In the genomic region with DNA sequence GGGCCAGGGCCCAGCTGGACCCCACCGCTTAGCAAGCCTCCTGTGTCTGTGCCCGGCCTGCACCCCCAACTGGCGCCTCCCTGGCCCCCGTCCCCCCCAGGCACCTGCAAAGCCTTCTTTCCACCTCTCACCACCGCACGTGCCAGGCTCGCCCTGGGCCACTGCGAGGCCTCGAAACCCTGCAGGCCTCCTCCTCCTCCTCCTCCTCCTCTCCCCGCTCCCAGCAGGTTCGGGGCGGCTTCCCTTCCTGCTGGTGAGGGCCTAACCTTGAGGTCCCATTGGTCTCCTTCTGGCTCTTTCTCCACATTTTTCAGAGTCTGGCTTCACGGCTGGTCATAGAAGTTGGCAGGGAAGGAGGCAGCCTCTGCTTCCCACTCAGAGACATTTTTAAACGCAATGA, we compare ENCODE assay signal across 25 cellular contexts.
DNase-seq lines count a peak whose midpoint lies in the region; ATAC-seq and TF ChIP-seq lines count a peak whose summit lies in the region.
"Had no signal": no experiment of that assay in that cellular context is flagged by ENCODE, and none has a peak within 500 bp of the region (broad histone marks: within the 10 kb centered on the region; RNA-seq: fewer than 3 reads in every experiment).

No MANE protein-coding gene starts in this region.

- H3K4me3 ChIP-seq in heart right ventricle (peak overlapping the region; percentile 32 to 74 (median 70)), stomach smooth muscle (ENCODE audit: low read length in 2 of 2) (peak overlapping the region; percentile 19 to 77), testis (no peak overlapping the region)
- no peak overlapping the region for H3K4me3 ChIP-seq in naive thymus-derived CD4-positive, alpha-beta T cell (ENCODE audit: low read length)

- CTCF ChIA-PET in naive thymus-derived CD4-positive, alpha-beta T cell (lab: Charles Lee): no interaction called here

- H3K36me3 Mint-ChIP-seq in brain: no peaks in the 10 kb centered on the region
- H3K36me3 Mint-ChIP-seq in naive thymus-derived CD4-positive, alpha-beta T cell: no peaks in the 10 kb centered on the region
- H3K36me3 Mint-ChIP-seq: activated naive CD8-positive, alpha-beta T cell treated with anti-CD3 and anti-CD28 coated beads, Interleukin-2, amount 10 ng/mL, durations not matched to agents 7 days and 5 days had no signal

- H3K36me3 ChIP-seq in heart right ventricle: peaks cover 0 to 5% (median 0%) of the 10 kb centered on the region in 9 donors
- H3K36me3 ChIP-seq in naive thymus-derived CD4-positive, alpha-beta T cell (ENCODE audit: control insufficient read depth in 2 of 3, insufficient read depth in 3 of 3, low read length in 3 of 3): no peaks in the 10 kb centered on the region
- no peaks in the 10 kb centered on the region for H3K36me3 ChIP-seq in stomach smooth muscle (ENCODE audit: control insufficient read depth in 2 of 2, insufficient read depth in 2 of 2, low read length in 2 of 2)
- no peaks in the 10 kb centered on the region for H3K36me3 ChIP-seq in testis (ENCODE audit: low read depth, missing control alignments)

- H3K9ac ChIP-seq in stomach smooth muscle (ENCODE audit: low read length in 2 of 2): peak overlapping the region in 1 of 2 donors; percentile 9
- H3K9ac ChIP-seq: SK-N-SH had no signal

- peak overlapping the region in 3 of 5 experiments; percentile 26 to 41 (median 29) for H3K27ac Mint-ChIP-seq in brain
- H3K27ac Mint-ChIP-seq in naive thymus-derived CD4-positive, alpha-beta T cell: no peak overlapping the region
- H3K27ac Mint-ChIP-seq: activated naive CD8-positive, alpha-beta T cell treated with anti-CD3 and anti-CD28 coated beads, Interleukin-2, amount 10 ng/mL, durations not matched to agents 7 days and 5 days; activated T-helper 17 cell treated with anti-CD3 and anti-CD28 coated beads, Interleukin-2, amount 50 U/mL, for 72 hours; endodermal cell had no signal

- peaks cover 54% of the 10 kb centered on the region for H3K4me1 Mint-ChIP-seq in brain
- peaks cover 0 to 9% (median 5%) of the 10 kb centered on the region in 7 donors for H3K4me1 Mint-ChIP-seq in naive thymus-derived CD4-positive, alpha-beta T cell

- peaks cover 47% of the 10 kb centered on the region for H3K27me3 Mint-ChIP-seq in brain
- H3K27me3 Mint-ChIP-seq in naive thymus-derived CD4-positive, alpha-beta T cell: peaks cover 20 to 43% (median 38%) of the 10 kb centered on the region in 5 donors

- WGBS in heart right ventricle, 2 donors: 34 to 52% methylated on average over 14 of the region's 14 CpGs
- WGBS in testis, 2 donors: 85 to 89% methylated on average over 13 to 14 of the region's 14 CpGs

- POLR2A ChIA-PET in naive thymus-derived CD4-positive, alpha-beta T cell (lab: Charles Lee): no interaction called here

- no peak for ATAC-seq in heart right ventricle
- ATAC-seq in naive thymus-derived CD4-positive, alpha-beta T cell: no peak
- ATAC-seq: activated T-helper 17 cell treated with anti-CD3 and anti-CD28 coated beads, Interleukin-2, amount 50 U/mL, for 72 hours; HepG2; left lobe of liver had no signal

- H3K4me3 Mint-ChIP-seq in brain: peak overlapping the region in 3 of 5 experiments; percentile 51 to 78 (median 72)
- H3K4me3 Mint-ChIP-seq in naive thymus-derived CD4-positive, alpha-beta T cell: peak overlapping the region in 7 of 10 donors; percentile 18 to 60 (median 44)
- H3K4me3 Mint-ChIP-seq: activated naive CD8-positive, alpha-beta T cell treated with anti-CD3 and anti-CD28 coated beads, Interleukin-2, amount 10 ng/mL, durations not matched to agents 7 days and 5 days had no signal

- no peaks in the 10 kb centered on the region for H3K9me3 ChIP-seq in heart right ventricle
- H3K9me3 ChIP-seq in naive thymus-derived CD4-positive, alpha-beta T cell (ENCODE audit: control insufficient read depth in 2 of 3, low read length in 3 of 3): no peaks in the 10 kb centered on the region
- no peaks in the 10 kb centered on the region for H3K9me3 ChIP-seq in stomach smooth muscle (ENCODE audit: control insufficient read depth in 2 of 2, low read length in 2 of 2)
- H3K9me3 ChIP-seq in testis: no peaks in the 10 kb centered on the region
- H3K9me3 ChIP-seq: SK-N-SH had no signal

- TF ChIP-seq POLR2A in testis (IDR thresholded peaks at IDR 0.05): no peak

- H3K27me3 ChIP-seq in heart right ventricle (peaks cover 0 to 84% (median 68%) of the 10 kb centered on the region in 7 donors), stomach smooth muscle (ENCODE audit: control insufficient read depth in 1 of 2, insufficient read depth in 2 of 2, low read length in 2 of 2) (peaks cover 0 to 3% of the 10 kb centered on the region in 2 donors), testis (no peaks in the 10 kb centered on the region)
- peaks cover 0 to 3% of the 10 kb centered on the region in 2 donors for H3K27me3 ChIP-seq in naive thymus-derived CD4-positive, alpha-beta T cell (ENCODE audit: control insufficient read depth in 2 of 2, insufficient read depth in 2 of 2, low read length in 2 of 2)

- intact Hi-C loops in heart right ventricle (cut with DNase I) (no loop called here), cardiac septum (cut with DNase I) (no loop called here), testis (cut with DNase I; ENCODE audit: low total_unique reads) (no loop called here)
- intact Hi-C loops in naive thymus-derived CD4-positive, alpha-beta T cell (cut with micrococcal nuclease): no loop called here

- TF ChIP-seq CTCF in heart right ventricle (IDR thresholded peaks at IDR 0.05): no peak
- TF ChIP-seq CTCF in brain (conservative IDR thresholded peaks at IDR 0.05): no peak
- no peak for TF ChIP-seq CTCF in testis (IDR thresholded peaks at IDR 0.05)

- peaks cover 14 to 61% (median 31%) of the 10 kb centered on the region in 9 donors for H3K4me1 ChIP-seq in heart right ventricle
- peaks cover 0 to 6% of the 10 kb centered on the region in 2 donors for H3K4me1 ChIP-seq in naive thymus-derived CD4-positive, alpha-beta T cell (ENCODE audit: control insufficient read depth in 2 of 2, insufficient read depth in 2 of 2, low read length in 2 of 2)
- H3K4me1 ChIP-seq in stomach smooth muscle (ENCODE audit: control insufficient read depth, insufficient read depth, low read length): peaks cover 82% of the 10 kb centered on the region
- H3K4me1 ChIP-seq in testis: peaks cover 16% of the 10 kb centered on the region

- H3K27ac ChIP-seq in heart right ventricle (peak overlapping the region; percentile 34 to 99 (median 92)), stomach smooth muscle (ENCODE audit: low read length) (peak overlapping the region; percentile 71), testis (no peak overlapping the region)
- H3K27ac ChIP-seq in naive thymus-derived CD4-positive, alpha-beta T cell (ENCODE audit: low read depth, low read length): no peak overlapping the region
- H3K27ac ChIP-seq: HL-60 had no signal

- H3K9me3 Mint-ChIP-seq in brain: no peaks in the 10 kb centered on the region
- H3K9me3 Mint-ChIP-seq in naive thymus-derived CD4-positive, alpha-beta T cell: peaks cover 0 to 3% (median 0%) of the 10 kb centered on the region in 11 donors
- H3K9me3 Mint-ChIP-seq: activated naive CD8-positive, alpha-beta T cell treated with anti-CD3 and anti-CD28 coated beads, Interleukin-2, amount 10 ng/mL, durations not matched to agents 7 days and 5 days; activated T-helper 17 cell treated with anti-CD3 and anti-CD28 coated beads, Interleukin-2, amount 50 U/mL, for 72 hours; endodermal cell had no signal

- DNase-seq in heart right ventricle (no peak), cardiac septum (ENCODE audit: low spot score) (no peak), NCI-H82 treated with DMSO at 0.1 percent for 48 hours (lab: John Stamatoyannopoulos, UW; ENCODE audit: unreplicated experiment) (no peak), NCI-H345 treated with DMSO at 0.1 percent for 48 hours (lab: John Stamatoyannopoulos, UW; ENCODE audit: unreplicated experiment) (no peak), testis (no peak)
- DNase-seq in naive thymus-derived CD4-positive, alpha-beta T cell: no peak
- DNase-seq: activated CD8-positive, alpha-beta memory T cell treated with anti-CD3 and anti-CD28 coated beads, Interleukin-2, amount 50 U/mL, for 4 hours; activated naive CD8-positive, alpha-beta T cell treated with anti-CD3 and anti-CD28 coated beads, Interleukin-2, amount 10 ng/mL, durations not matched to agents 7 days and 5 days; C1 segment of cervical spinal cord; cortex of kidney; endodermal cell; midbrain; NCI-H1105; NCI-H2029 treated with DMSO at 0.1 percent for 48 hours; NCI-H446; NK-92 treated with Interleukin-12 subunit alpha and Interleukin-12 subunit beta, amount 100 ng/mL, for 24 hours; occipital lobe; retina; SK-N-SH had no signal

Comparison
In these comparisons a context has a peak if more than half of its experiments do, and no peak if none do; other contexts are left out.
1. H3K27ac ChIP-seq: peak in heart right ventricle (10 of 10) and stomach smooth muscle (single experiment); none in naive thymus-derived CD4-positive, alpha-beta T cell (single experiment) and testis (0 of 2).
2. H3K4me3 ChIP-seq: peak in heart right ventricle (10 of 10) and stomach smooth muscle (2 of 2); none in naive thymus-derived CD4-positive, alpha-beta T cell (single experiment) and testis (0 of 2).
3. H3K27ac Mint-ChIP-seq: peak in brain (3 of 5); none in naive thymus-derived CD4-positive, alpha-beta T cell (0 of 9).